ENCODE assay signal across 2 cellular contexts in the genomic region with DNA sequence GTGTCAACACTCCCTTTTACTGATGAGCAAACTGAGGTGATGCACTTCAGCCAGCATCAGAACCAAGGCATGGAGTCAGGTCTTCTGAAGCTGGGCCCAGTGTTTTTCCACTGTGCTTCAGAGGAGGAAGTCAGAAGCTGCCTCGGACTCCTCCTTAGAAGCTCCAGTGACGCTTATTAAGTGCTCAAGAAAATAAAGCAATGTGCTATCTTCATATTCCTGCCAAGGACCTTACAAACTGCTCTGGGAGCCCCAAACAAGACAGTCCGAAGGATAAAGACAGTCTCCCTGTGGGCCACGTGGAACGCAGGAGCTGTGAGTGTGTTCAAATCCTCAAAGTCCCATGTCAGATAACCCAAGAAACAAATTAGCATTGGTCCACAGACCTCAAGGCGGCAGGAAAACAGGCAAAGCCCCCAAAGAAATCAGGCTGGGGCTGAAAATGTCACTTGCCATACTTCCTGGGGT.
TF ChIP-seq lines count a peak whose summit lies in the region.

No MANE protein-coding gene starts in this region.

TF ChIP-seq in SK-N-SH, 30 proteins besides CTCF, POLR2A, EP300 and RAD21 (continued from another document):
- TF ChIP-seq, protein P1, sequence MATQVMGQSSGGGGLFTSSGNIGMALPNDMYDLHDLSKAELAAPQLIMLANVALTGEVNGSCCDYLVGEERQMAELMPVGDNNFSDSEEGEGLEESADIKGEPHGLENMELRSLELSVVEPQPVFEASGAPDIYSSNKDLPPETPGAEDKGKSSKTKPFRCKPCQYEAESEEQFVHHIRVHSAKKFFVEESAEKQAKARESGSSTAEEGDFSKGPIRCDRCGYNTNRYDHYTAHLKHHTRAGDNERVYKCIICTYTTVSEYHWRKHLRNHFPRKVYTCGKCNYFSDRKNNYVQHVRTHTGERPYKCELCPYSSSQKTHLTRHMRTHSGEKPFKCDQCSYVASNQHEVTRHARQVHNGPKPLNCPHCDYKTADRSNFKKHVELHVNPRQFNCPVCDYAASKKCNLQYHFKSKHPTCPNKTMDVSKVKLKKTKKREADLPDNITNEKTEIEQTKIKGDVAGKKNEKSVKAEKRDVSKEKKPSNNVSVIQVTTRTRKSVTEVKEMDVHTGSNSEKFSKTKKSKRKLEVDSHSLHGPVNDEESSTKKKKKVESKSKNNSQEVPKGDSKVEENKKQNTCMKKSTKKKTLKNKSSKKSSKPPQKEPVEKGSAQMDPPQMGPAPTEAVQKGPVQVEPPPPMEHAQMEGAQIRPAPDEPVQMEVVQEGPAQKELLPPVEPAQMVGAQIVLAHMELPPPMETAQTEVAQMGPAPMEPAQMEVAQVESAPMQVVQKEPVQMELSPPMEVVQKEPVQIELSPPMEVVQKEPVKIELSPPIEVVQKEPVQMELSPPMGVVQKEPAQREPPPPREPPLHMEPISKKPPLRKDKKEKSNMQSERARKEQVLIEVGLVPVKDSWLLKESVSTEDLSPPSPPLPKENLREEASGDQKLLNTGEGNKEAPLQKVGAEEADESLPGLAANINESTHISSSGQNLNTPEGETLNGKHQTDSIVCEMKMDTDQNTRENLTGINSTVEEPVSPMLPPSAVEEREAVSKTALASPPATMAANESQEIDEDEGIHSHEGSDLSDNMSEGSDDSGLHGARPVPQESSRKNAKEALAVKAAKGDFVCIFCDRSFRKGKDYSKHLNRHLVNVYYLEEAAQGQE (IDR thresholded peaks at IDR 0.05; ENCODE audit: low read depth, low read length) = no peak
- no peak for TF ChIP-seq RXRA (IDR thresholded peaks at IDR 0.05; ENCODE audit: borderline replicate concordance, low read depth)

TF ChIP-seq in SK-N-SH treated with all-trans-retinoic acid at 6 μM for 48 hours, 23 proteins besides CTCF, POLR2A, EP300 and RAD21 (continued from another document):
- TF ChIP-seq, protein P2, sequence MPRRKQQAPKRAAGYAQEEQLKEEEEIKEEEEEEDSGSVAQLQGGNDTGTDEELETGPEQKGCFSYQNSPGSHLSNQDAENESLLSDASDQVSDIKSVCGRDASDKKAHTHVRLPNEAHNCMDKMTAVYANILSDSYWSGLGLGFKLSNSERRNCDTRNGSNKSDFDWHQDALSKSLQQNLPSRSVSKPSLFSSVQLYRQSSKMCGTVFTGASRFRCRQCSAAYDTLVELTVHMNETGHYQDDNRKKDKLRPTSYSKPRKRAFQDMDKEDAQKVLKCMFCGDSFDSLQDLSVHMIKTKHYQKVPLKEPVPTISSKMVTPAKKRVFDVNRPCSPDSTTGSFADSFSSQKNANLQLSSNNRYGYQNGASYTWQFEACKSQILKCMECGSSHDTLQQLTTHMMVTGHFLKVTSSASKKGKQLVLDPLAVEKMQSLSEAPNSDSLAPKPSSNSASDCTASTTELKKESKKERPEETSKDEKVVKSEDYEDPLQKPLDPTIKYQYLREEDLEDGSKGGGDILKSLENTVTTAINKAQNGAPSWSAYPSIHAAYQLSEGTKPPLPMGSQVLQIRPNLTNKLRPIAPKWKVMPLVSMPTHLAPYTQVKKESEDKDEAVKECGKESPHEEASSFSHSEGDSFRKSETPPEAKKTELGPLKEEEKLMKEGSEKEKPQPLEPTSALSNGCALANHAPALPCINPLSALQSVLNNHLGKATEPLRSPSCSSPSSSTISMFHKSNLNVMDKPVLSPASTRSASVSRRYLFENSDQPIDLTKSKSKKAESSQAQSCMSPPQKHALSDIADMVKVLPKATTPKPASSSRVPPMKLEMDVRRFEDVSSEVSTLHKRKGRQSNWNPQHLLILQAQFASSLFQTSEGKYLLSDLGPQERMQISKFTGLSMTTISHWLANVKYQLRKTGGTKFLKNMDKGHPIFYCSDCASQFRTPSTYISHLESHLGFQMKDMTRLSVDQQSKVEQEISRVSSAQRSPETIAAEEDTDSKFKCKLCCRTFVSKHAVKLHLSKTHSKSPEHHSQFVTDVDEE (CRISPR knock-in tag; IDR thresholded peaks at IDR 0.05) = no peak
- no peak for TF ChIP-seq ZC3H10 (CRISPR knock-in tag; IDR thresholded peaks at IDR 0.05)
- no peak for TF ChIP-seq ESRRG (CRISPR knock-in tag; IDR thresholded peaks at IDR 0.05)
- TF ChIP-seq ZFP30 (CRISPR knock-in tag; IDR thresholded peaks at IDR 0.05) = no peak
- TF ChIP-seq OSR1 (CRISPR knock-in tag; IDR thresholded peaks at IDR 0.05) = no peak
- TF ChIP-seq TOX (CRISPR knock-in tag; IDR thresholded peaks at IDR 0.05; ENCODE audit: borderline replicate concordance) = no peak
- no peak for TF ChIP-seq GLIS3 (CRISPR knock-in tag; IDR thresholded peaks at IDR 0.05)
